ENCODE assay signal across 13 cellular contexts in the genomic region with DNA sequence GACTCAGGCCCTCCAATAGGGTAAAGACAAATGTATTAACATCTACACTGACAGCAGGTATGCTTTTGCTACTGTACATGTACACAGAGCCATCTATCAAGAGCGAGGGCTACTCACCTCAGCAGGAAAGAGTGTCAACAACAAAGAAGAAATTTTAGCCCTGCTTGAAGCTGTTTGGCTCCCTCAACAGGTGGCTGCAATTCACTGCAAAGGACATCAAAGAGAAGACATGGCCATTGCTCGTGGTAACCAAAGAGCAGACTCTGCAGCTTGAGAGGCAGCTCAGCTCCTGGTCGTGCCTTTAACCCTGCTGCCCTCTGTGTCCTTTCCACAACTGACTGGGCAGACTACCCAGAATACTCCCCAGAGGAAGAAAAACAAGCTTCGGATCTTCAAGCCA. TPM values are rescaled to one million over a fixed set of nuclear protein-coding genes. Genes with fewer than 3 reads are reported as not detected.
DNase-seq lines count a peak whose midpoint lies in the region; ATAC-seq, FAIRE-seq and TF ChIP-seq lines count a peak whose summit lies in the region.
"Had no signal": no experiment of that assay in that cellular context is flagged by ENCODE, and none has a peak within 500 bp of the region (broad histone marks: within the 10 kb centered on the region; RNA-seq: fewer than 3 reads in every experiment).

No MANE protein-coding gene starts in this region.

- H3K27me3 Mint-ChIP-seq in HFFc6 (ENCODE audit: insufficient read depth) (peaks cover 21% of the 10 kb centered on the region), natural killer cell (ENCODE audit: low read depth in 2 of 2) (peaks cover 5 to 29% of the 10 kb centered on the region in 2 donors)

- H3K79me2 ChIP-seq in GM12878 (ENCODE audit: control insufficient read depth, insufficient read depth, low read length) = no peaks in the 10 kb centered on the region

- TF ChIP-seq POLR2A in GM12878 (IDR thresholded peaks at IDR 0.05; ENCODE audit: low read depth, low read length) (no peak), Peyer's patch (IDR thresholded peaks at IDR 0.05) (no peak)

- RAD21 ChIA-PET in GM12878 (lab: Charles Lee; ENCODE audit: unreplicated experiment) = interaction anchor here (1.1 to 2.0 kb wide), 5 partner anchors 40 to 121 kb away, joined by 3 to 10 read pairs (median 6); no protein-coding TSS in a partner anchor

- H3K27ac ChIP-seq in GM12878 (ENCODE audit: control insufficient read depth, insufficient read depth) (no peak overlapping the region), Peyer's patch (no peak overlapping the region), right atrium auricular region (no peak overlapping the region)
- H3K27ac ChIP-seq: cardiac muscle cell, HL-60 had no signal

- H3K9me3 Mint-ChIP-seq in HFFc6 (no peaks in the 10 kb centered on the region), natural killer cell (no peaks in the 10 kb centered on the region)

- intact Hi-C loops in GM12878 (cut with micrococcal nuclease; ENCODE audit: unreplicated experiment) = no loop called here
- intact Hi-C loops in left colon (cut with DNase I, micrococcal nuclease) = no loop called here
- intact Hi-C loops in natural killer cell (cut with micrococcal nuclease) = no loop called here

- no TSS peak for BruUV-seq in GM12878 (replicated peaks; lab: Mats Ljungman, UMichigan)

- no peak overlapping the region for H3K4me2 ChIP-seq in GM12878 (ENCODE audit: control insufficient read depth, insufficient read depth)

- H3K36me3 ChIP-seq in GM12878 (ENCODE audit: control insufficient read depth in 2 of 2, insufficient read depth in 2 of 2, low read length in 1 of 2) (no peaks in the 10 kb centered on the region), Peyer's patch (no peaks in the 10 kb centered on the region), right atrium auricular region (no peaks in the 10 kb centered on the region)
- H3K36me3 ChIP-seq: cardiac muscle cell had no signal

- peak; percentile 41 for FAIRE-seq in GM12878 (lab: Jason Lieb, UNC)

- H4K20me1 ChIP-seq in GM12878 (ENCODE audit: control insufficient read depth, insufficient read depth) = no peaks in the 10 kb centered on the region

- DNase-seq in Daoy (ENCODE audit: low read depth) (peak; percentile 32), HFFc6 (no peak), GM12878 (ENCODE audit: low read depth, low spot score) (no peak), left colon (no peak), Peyer's patch (no peak), natural killer cell (no peak), right atrium auricular region (ENCODE audit: low spot score) (no peak)
- DNase-seq: activated T-cell treated with anti-CD3 and anti-CD28 coated beads for 4 hours; stimulated activated naive CD8-positive, alpha-beta T cell treated with anti-CD3 and anti-CD28 coated beads, Interleukin-15, Interleukin-2, amounts not matched to agents 100 U/mL and 50 U/mL, for 24 hours had no signal

- no peak for TF ChIP-seq EP300 in GM12878 (IDR thresholded peaks at IDR 0.05; ENCODE audit: borderline replicate concordance in 1 of 2, control insufficient read depth in 1 of 2, low read depth in 2 of 2, low read length in 2 of 2)

- H3K4me1 Mint-ChIP-seq in HFFc6 (ENCODE audit: low read depth) = peaks cover 3% of the 10 kb centered on the region
- H3K4me1 Mint-ChIP-seq in natural killer cell = no peaks in the 10 kb centered on the region

- TF ChIP-seq CTCF in HFFc6 (IDR thresholded peaks at IDR 0.05) (peak; percentile 47; the same call in 1 of the 2 replicates), GM12878 (IDR thresholded peaks at IDR 0.05 in 2 of 3, conservative IDR thresholded peaks at IDR 0.05 in 1 of 3; ENCODE audit: control insufficient read depth in 2 of 3, extremely low read depth in 1 of 3, insufficient read depth in 1 of 3, low read depth in 3 of 3, low read length in 3 of 3) (peak; percentile 36 to 43 (median 38); a peak in 3 of 6 replicates), Peyer's patch (IDR thresholded peaks at IDR 0.05) (peak in 3 of 6 experiments; percentile 22 to 38 (median 33)), natural killer cell (IDR thresholded peaks at IDR 0.05) (no peak), right atrium auricular region (IDR thresholded peaks at IDR 0.05) (no peak)

- H2AFZ ChIP-seq in GM12878 (ENCODE audit: control insufficient read depth, low read depth, low read length) = no peak overlapping the region

- H3K9ac ChIP-seq in GM12878 (ENCODE audit: control insufficient read depth, insufficient read depth, low read length) = no peak overlapping the region

- POLR2A ChIA-PET in GM12878 (lab: Charles Lee) = no interaction called here

- no peaks in the 10 kb centered on the region for H3K27me3 ChIP-seq in GM12878 (replicated peaks in 1 of 2; ENCODE audit: control insufficient read depth in 2 of 2, insufficient read depth in 2 of 2, low read length in 1 of 2)
- H3K27me3 ChIP-seq in Peyer's patch = no peaks in the 10 kb centered on the region
- no peaks in the 10 kb centered on the region for H3K27me3 ChIP-seq in right atrium auricular region
- H3K27me3 ChIP-seq: cardiac muscle cell had no signal

- CTCF ChIA-PET in GM12878 (lab: Yijun Ruan, JAX) = interaction anchor here (0.6 to 4.1 kb wide), 13 partner anchors 24 to 196 kb away, joined by 3 to 31 read pairs (median 4); no protein-coding TSS in a partner anchor

- H3K9me3 ChIP-seq in GM12878 (replicated peaks; ENCODE audit: control insufficient read depth, insufficient read depth, low read length) = no peaks in the 10 kb centered on the region
- no peaks in the 10 kb centered on the region for H3K9me3 ChIP-seq in Peyer's patch
- no peaks in the 10 kb centered on the region for H3K9me3 ChIP-seq in right atrium auricular region

- H3K36me3 Mint-ChIP-seq in HFFc6 (ENCODE audit: low read depth) = no peaks in the 10 kb centered on the region
- no peaks in the 10 kb centered on the region for H3K36me3 Mint-ChIP-seq in natural killer cell

- ATAC-seq in GM12878 (peak; percentile 54), left colon (peak; percentile 26), natural killer cell (no peak), HG02763 (IDR thresholded peaks at IDR 0.05; ENCODE audit: unreplicated experiment) (no peak)
- ATAC-seq: stimulated activated naive CD8-positive, alpha-beta T cell treated with anti-CD3 and anti-CD28 coated beads, Interleukin-15, Interleukin-2, amounts not matched to agents 100 U/mL and 50 U/mL, for 24 hours had no signal

- peaks cover 12% of the 10 kb centered on the region for H3K4me1 ChIP-seq in GM12878 (ENCODE audit: control insufficient read depth, insufficient read depth, low read length)
- no peaks in the 10 kb centered on the region for H3K4me1 ChIP-seq in Peyer's patch
- H3K4me1 ChIP-seq in right atrium auricular region = no peaks in the 10 kb centered on the region

- 42% methylated on average over 4 of the region's 4 CpGs for WGBS in GM12878 (ENCODE audit: insufficient coverage, insufficient replicate concordance, low lambda C conversion rate, missing lambda C conversion rate)

- peak; percentile 61 for TF ChIP-seq RAD21 in GM12878 (IDR thresholded peaks at IDR 0.05; ENCODE audit: insufficient read depth, low read depth, low read length)

- SMC1A ChIA-PET in GM12878 (lab: Charles Lee; ENCODE audit: uncharacterized antibody, unreplicated experiment) = interaction anchor here (1.0 to 2.8 kb wide), 7 partner anchors 11 to 121 kb away, joined by 3 to 14 read pairs (median 3); no protein-coding TSS in a partner anchor

- H3K27ac Mint-ChIP-seq in HFFc6 = no peak overlapping the region
- H3K27ac Mint-ChIP-seq in natural killer cell = no peak overlapping the region

- in situ Hi-C loops in GM12878 (cut with MboI) = no loop called here

- H3K4me3 Mint-ChIP-seq in HFFc6 = no peak overlapping the region
- H3K4me3 Mint-ChIP-seq in natural killer cell = no peak overlapping the region

- H3K4me3 ChIP-seq in GM12878 (no peak overlapping the region), Peyer's patch (no peak overlapping the region), right atrium auricular region (no peak overlapping the region)
- H3K4me3 ChIP-seq: cardiac muscle cell had no signal

RNA-seq across cellular contexts. Expression of gene AKR1B15, which starts 5.1 kb away (rescaled TPM):
- total RNA-seq in Daoy (2014; rRNA removed; shearing (Covaris generic)) = not detected in 2 replicates
- total RNA-seq in HFFc6 (2021; fragmentation: NEBNext Ultra II Directional; extraction: Animal tissue kit (Norgen Biotek cat#: 25700)) = not detected
- not detected in 2 replicates for total RNA-seq in GM12878 (2013; cell fraction: nucleolus; rRNA removed)
- not detected in 2 replicates for total RNA-seq in GM12878 (2014; rRNA removed)
- total RNA-seq in GM12878 (2014; rRNA removed; fragmentation: Illumina TruSeq; extraction: Trizol) = not detected in 2 replicates
- not detected in 2 replicates for total RNA-seq in GM12878 (2021)
- not detected for polyA plus RNA-seq in GM12878 (2011; ENCODE audit: low read depth)
- polyA plus RNA-seq in GM12878 (2011; rRNA removed) = 0.09 TPM in 1 of 2 replicates, not detected in the other
- polyA plus RNA-seq in GM12878 (2011; cell fraction: cytosol; rRNA removed) = 0.04 TPM in 1 of 2 replicates, not detected in the other
- 0.04 TPM in 1 of 2 replicates, not detected in the other for polyA plus RNA-seq in GM12878 (2011; cell fraction: nucleus; rRNA removed)
- polyA plus RNA-seq in GM12878 (2012) = not detected in 2 replicates
- not detected in 2 replicates for polyA plus RNA-seq in GM12878 (2014; fragmentation: Illumina TruSeq; extraction: Trizol)
- polyA plus RNA-seq in GM12878 (2014; fragmentation: Nextera tagmentation; extraction: Ambion mirVana) = not detected
- polyA plus RNA-seq in GM12878 (2014; rRNA removed) = 0.06 TPM in 1 of 2 replicates, not detected in the other
- not detected for polyA plus RNA-seq in GM12878 (2016; fragmentation: Nextera tagmentation; extraction: Ambion mirVana)
- not detected in 2 replicates for polyA minus RNA-seq in GM12878 (2011; rRNA and poly(A)+ RNA removed)
- polyA minus RNA-seq in GM12878 (2011; cell fraction: cytosol; rRNA and poly(A)+ RNA removed) = not detected in 2 replicates
- not detected in 2 replicates for polyA minus RNA-seq in GM12878 (2011; cell fraction: nucleus; rRNA and poly(A)+ RNA removed)
- total RNA-seq in left colon = 10 to 100 TPM in 1 of 2 donors, 1 to 10 TPM in 1; 7.8 to 14.0 TPM
- 1 to 10 TPM in 1 of 4 donors, not detected in 3; 1.9 TPM for total RNA-seq in Peyer's patch
- not detected for total RNA-seq in natural killer cell
- total RNA-seq in right atrium auricular region = under 1 TPM in 1 of 2 donors, not detected in 1; 0.20 TPM
- total RNA-seq: glomerular endothelial cell had no signal

RNA-seq across cellular contexts. Expression of gene AKR1B10, which starts 26.6 kb away (rescaled TPM):
- total RNA-seq in Daoy (2014; rRNA removed; shearing (Covaris generic)) = 1.3 TPM in 1 of 2 replicates, not detected in the other
- under 1 TPM in 5 of 6 experiments, not detected in 1; 0.35 to 0.56 (median 0.43) TPM for total RNA-seq in HFFc6 (2021; fragmentation: NEBNext Ultra II Directional; extraction: Animal tissue kit (Norgen Biotek cat#: 25700))
- not detected in 2 replicates for total RNA-seq in GM12878 (2013; cell fraction: nucleolus; rRNA removed)
- total RNA-seq in GM12878 (2014; rRNA removed) = not detected in 2 replicates
- not detected in 2 replicates for total RNA-seq in GM12878 (2014; rRNA removed; fragmentation: Illumina TruSeq; extraction: Trizol)
- 0.48 TPM in 1 of 2 replicates, not detected in the other for total RNA-seq in GM12878 (2021)
- polyA plus RNA-seq in GM12878 (2011; ENCODE audit: low read depth) = not detected
- polyA plus RNA-seq in GM12878 (2011; rRNA removed) = not detected in 2 replicates
- not detected in 2 replicates for polyA plus RNA-seq in GM12878 (2011; cell fraction: cytosol; rRNA removed)
- not detected in 2 replicates for polyA plus RNA-seq in GM12878 (2011; cell fraction: nucleus; rRNA removed)
- polyA plus RNA-seq in GM12878 (2012) = not detected in 2 replicates
- polyA plus RNA-seq in GM12878 (2014; fragmentation: Illumina TruSeq; extraction: Trizol) = not detected in 2 replicates
- polyA plus RNA-seq in GM12878 (2014; fragmentation: Nextera tagmentation; extraction: Ambion mirVana) = not detected
- not detected in 2 replicates for polyA plus RNA-seq in GM12878 (2014; rRNA removed)
- not detected for polyA plus RNA-seq in GM12878 (2016; fragmentation: Nextera tagmentation; extraction: Ambion mirVana)
- not detected in 2 replicates for polyA minus RNA-seq in GM12878 (2011; rRNA and poly(A)+ RNA removed)
- polyA minus RNA-seq in GM12878 (2011; cell fraction: cytosol; rRNA and poly(A)+ RNA removed) = not detected in 2 replicates
- polyA minus RNA-seq in GM12878 (2011; cell fraction: nucleus; rRNA and poly(A)+ RNA removed) = not detected in 2 replicates
- 100 to 1,000 TPM; 184 to 193 TPM for total RNA-seq in left colon
- 100 to 1,000 TPM; 158 to 784 (median 455) TPM for total RNA-seq in Peyer's patch
- not detected for total RNA-seq in natural killer cell
- 1 to 10 TPM in 1 of 2 donors, under 1 TPM in 1; 0.51 to 1.0 TPM for total RNA-seq in right atrium auricular region
- total RNA-seq: glomerular endothelial cell had no signal

Comparison
In these comparisons a context has a peak if more than half of its experiments do, and no peak if none do; other contexts are left out.
1. CTCF ChIP-seq: peak in HFFc6 (single experiment) and GM12878 (3 of 3); none in natural killer cell (single experiment) and right atrium auricular region (0 of 2).
2. ATAC-seq: peak in GM12878 (single experiment) and left colon (single experiment); none in natural killer cell (0 of 3) and HG02763 (single experiment).
3. RNA of gene AKR1B10, which starts 26.6 kb away (total RNA-seq): 158 to 784 TPM in Peyer's patch and 184 to 193 TPM in left colon; 1.3 TPM in Daoy, 0.51 to 1.0 TPM in right atrium auricular region, 0.35 to 0.56 TPM in HFFc6, 0.48 TPM in GM12878 and not detected in natural killer cell; every median in the first group is over 10 times any median in the second.